Comparison of ENCODE assay signal across 17 cellular contexts in the genomic region with DNA sequence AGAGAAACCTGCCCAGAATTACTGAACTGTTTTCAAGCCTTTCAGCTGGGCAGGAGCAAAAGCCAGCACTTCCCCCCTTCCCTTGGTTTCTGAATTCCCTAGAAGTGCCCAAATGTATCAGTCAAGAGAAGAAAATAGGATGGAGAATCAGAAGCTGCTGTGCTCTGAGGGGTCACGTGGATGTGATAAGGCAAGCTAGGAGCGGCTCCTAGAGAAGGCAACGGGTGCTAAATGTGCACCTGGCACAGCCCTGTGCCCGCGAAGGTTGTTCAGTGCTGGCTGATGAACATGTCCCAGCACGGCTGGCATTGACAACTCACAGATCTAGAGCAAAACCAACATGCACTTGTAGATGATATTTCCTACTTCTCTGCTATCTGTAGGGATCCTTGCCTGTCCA. TPM values are rescaled to one million over a fixed set of nuclear protein-coding genes. Genes with fewer than 3 reads are reported as not detected.
DNase-seq lines count a peak whose midpoint lies in the region; ATAC-seq, FAIRE-seq and TF ChIP-seq lines count a peak whose summit lies in the region.
"Had no signal": no experiment of that assay in that cellular context is flagged by ENCODE, and none has a peak within 500 bp of the region (broad histone marks: within the 10 kb centered on the region; RNA-seq: fewer than 3 reads in every experiment).

No MANE protein-coding gene starts in this region.

- peaks cover 83% of the 10 kb centered on the region for H3K36me3 Mint-ChIP-seq in endodermal cell (ENCODE audit: low read depth)

- H3K79me2 ChIP-seq in HepG2 (ENCODE audit: insufficient read depth, low read length) = no peaks in the 10 kb centered on the region

- no peak overlapping the region for H3K4me3 ChIP-seq in HepG2 (replicated peaks in 1 of 3; ENCODE audit: insufficient read depth in 1 of 3, low read depth in 2 of 3, low read length in 3 of 3)
- H3K4me3 ChIP-seq in right lobe of liver = no peak overlapping the region
- H3K4me3 ChIP-seq in endodermal cell (ENCODE audit: low read length) = no peak overlapping the region
- no peak overlapping the region for H3K4me3 ChIP-seq in lung
- H3K4me3 ChIP-seq: gastrocnemius medialis had no signal

- H3K4me1 ChIP-seq in HepG2 (ENCODE audit: insufficient read depth, low read length) = peaks cover 55% of the 10 kb centered on the region
- peaks cover 0 to 31% (median 13%) of the 10 kb centered on the region in 4 donors for H3K4me1 ChIP-seq in right lobe of liver
- H3K4me1 ChIP-seq in endodermal cell (ENCODE audit: control insufficient read depth, insufficient read depth, low read length) = no peaks in the 10 kb centered on the region
- H3K4me1 ChIP-seq in lung (ENCODE audit: control insufficient read depth in 2 of 2, insufficient read depth in 2 of 2, low read length in 2 of 2) = peaks cover 0 to 3% of the 10 kb centered on the region in 2 donors
- H3K4me1 ChIP-seq: gastrocnemius medialis had no signal

- H3K27me3 ChIP-seq in HepG2 (ENCODE audit: control insufficient read depth in 1 of 2, insufficient read depth in 2 of 2, low read length in 2 of 2) (no peaks in the 10 kb centered on the region), right lobe of liver (no peaks in the 10 kb centered on the region), endodermal cell (ENCODE audit: control insufficient read depth, insufficient read depth, low read length, poor library complexity, severe bottlenecking) (no peaks in the 10 kb centered on the region), lung (ENCODE audit: control insufficient read depth, insufficient read depth) (no peaks in the 10 kb centered on the region)
- H3K27me3 ChIP-seq: gastrocnemius medialis had no signal

- in situ Hi-C loops in HepG2 (cut with HindIII; ENCODE audit: extremely low pct_ligation_motif_present, low pct_unique_long_range_greater_than_20kb) = no loop called here

- BruUV-seq in HepG2 (replicated peaks; lab: Mats Ljungman, UMichigan) = no TSS peak

- no peaks in the 10 kb centered on the region for H3K9me3 ChIP-seq in HepG2 (ENCODE audit: low read length)
- no peaks in the 10 kb centered on the region for H3K9me3 ChIP-seq in right lobe of liver
- no peaks in the 10 kb centered on the region for H3K9me3 ChIP-seq in endodermal cell (ENCODE audit: control insufficient read depth, low read length)
- H3K9me3 ChIP-seq in lung (ENCODE audit: control insufficient read depth in 2 of 2, insufficient read depth in 1 of 2, low read length in 1 of 2) = no peaks in the 10 kb centered on the region
- H3K9me3 ChIP-seq: gastrocnemius medialis had no signal

- H3K9me3 Mint-ChIP-seq in endodermal cell = no peaks in the 10 kb centered on the region
- H3K9me3 Mint-ChIP-seq: central memory CD8-positive, alpha-beta T cell had no signal

- ATAC-seq in HepG2 = no peak
- no peak for ATAC-seq in right lobe of liver
- ATAC-seq in lung (ENCODE audit: insufficient read depth, low FRiP score) = peak; percentile 4
- no peak for ATAC-seq in GM21360 (IDR thresholded peaks at IDR 0.05; ENCODE audit: unreplicated experiment)
- no peak for ATAC-seq in HG02678 (IDR thresholded peaks at IDR 0.05; ENCODE audit: unreplicated experiment)
- ATAC-seq: activated CD8-positive, alpha-beta memory T cell treated with anti-CD3 and anti-CD28 coated beads, Interleukin-2, amount 10 ng/mL, durations not matched to agents 7 days and 5 days had no signal

- no peaks in the 10 kb centered on the region for H3K27me3 Mint-ChIP-seq in endodermal cell (ENCODE audit: insufficient read depth)
- H3K27me3 Mint-ChIP-seq: activated CD8-positive, alpha-beta memory T cell treated with anti-CD3 and anti-CD28 coated beads, Interleukin-2, amount 10 ng/mL, durations not matched to agents 7 days and 5 days; central memory CD8-positive, alpha-beta T cell had no signal

- no peaks in the 10 kb centered on the region for H4K20me1 ChIP-seq in HepG2 (ENCODE audit: insufficient read depth, low read length)

- FAIRE-seq in HepG2 (lab: Jason Lieb, UNC) = no peak
- FAIRE-seq: urothelium cell line had no signal

- intact Hi-C loops in HepG2 (cut with micrococcal nuclease; ENCODE audit: unreplicated experiment) = no loop called here
- intact Hi-C loops in right lobe of liver (cut with DNase I) = no loop called here

- no peak for TF ChIP-seq CTCF in HepG2 (CRISPR knock-in tag; IDR thresholded peaks at IDR 0.05)
- TF ChIP-seq CTCF in right lobe of liver (IDR thresholded peaks at IDR 0.05) = no peak
- no peak for TF ChIP-seq CTCF in endodermal cell (conservative IDR thresholded peaks at IDR 0.05)
- TF ChIP-seq CTCF in lung (IDR thresholded peaks at IDR 0.05; ENCODE audit: control extremely low read depth, extremely low read depth) = no peak
- TF ChIP-seq CTCF in GM10248 (IDR thresholded peaks at IDR 0.05; ENCODE audit: control extremely low read depth, extremely low read depth, low read depth, missing control alignments) = no peak

- CTCF ChIA-PET in HepG2 (lab: Yijun Ruan, JAX; ENCODE audit: low intra/inter-chr PET ratio, low total read pairs) (no interaction called here), GM10248 (lab: Yijun Ruan, JAX) (interaction anchor here (0.6 kb wide), 1 partner anchor 106 kb away, joined by 3 read pairs; a partner anchor contains a TSS)

- H3K27ac ChIP-seq in HepG2 (ENCODE audit: extremely low read length, insufficient read depth, low read length) (peak overlapping the region; percentile 98), right lobe of liver (no peak overlapping the region), endodermal cell (ENCODE audit: low read depth, low read length) (no peak overlapping the region), lung (ENCODE audit: low read depth in 1 of 2, low read length in 1 of 2) (peak overlapping the region; percentile 14 to 73)

- no peak for TF ChIP-seq RAD21 in HepG2 (CRISPR knock-in tag; IDR thresholded peaks at IDR 0.05)

- TF ChIP-seq POLR2A in HepG2 (IDR thresholded peaks at IDR 0.05; ENCODE audit: insufficient read depth in 1 of 2, low read depth in 2 of 2, low read length in 2 of 2) (no peak), right lobe of liver (IDR thresholded peaks at IDR 0.05) (no peak)

- 98% methylated on average over 6 of the region's 6 CpGs for WGBS in HepG2 (ENCODE audit: low lambda C conversion rate)
- WGBS in right lobe of liver (ENCODE audit: insufficient coverage, low coverage, low lambda C conversion rate, missing lambda C conversion rate) = no CpG with 5 or more reads among the region's 6 CpGs
- WGBS in endodermal cell (ENCODE audit: insufficient coverage in 1 of 2, insufficient read length in 1 of 2), 2 experiments = 92 to 93% methylated on average over 6 of the region's 6 CpGs
- whole genome bisulfite sequencing in lung, 2 donors = 64 to 88% methylated on average over 6 of the region's 6 CpGs

- H2AFZ ChIP-seq in HepG2 (ENCODE audit: low read length) = no peak overlapping the region

- POLR2A ChIA-PET in HepG2 (lab: Yijun Ruan, JAX) = interaction anchor here (1.1 to 5.4 kb wide), 3 partner anchors 9 to 39 kb away, joined by 3 to 65 read pairs (median 52); a partner anchor contains a TSS
- POLR2A ChIA-PET in GM10248 (lab: Yijun Ruan, JAX) = no interaction called here

- H3K4me2 ChIP-seq in HepG2 (ENCODE audit: low read depth, low read length) = no peak overlapping the region

- TF ChIP-seq EP300 in HepG2 (IDR thresholded peaks at IDR 0.05; ENCODE audit: low read depth in 2 of 2, low read length in 2 of 2) (no peak), HepG2 (CRISPR knock-in tag; IDR thresholded peaks at IDR 0.05; ENCODE audit: borderline replicate concordance) (no peak)

- H3K4me3 Mint-ChIP-seq in endodermal cell = no peak overlapping the region
- H3K4me3 Mint-ChIP-seq: activated CD8-positive, alpha-beta memory T cell treated with anti-CD3 and anti-CD28 coated beads, Interleukin-2, amount 10 ng/mL, durations not matched to agents 7 days and 5 days; central memory CD8-positive, alpha-beta T cell had no signal

- peaks cover 14 to 44% of the 10 kb centered on the region in 2 experiments for H3K36me3 ChIP-seq in HepG2 (replicated peaks in 1 of 2; ENCODE audit: control insufficient read depth in 1 of 2, insufficient read depth in 2 of 2, low read length in 2 of 2)
- peaks cover 4 to 87% (median 49%) of the 10 kb centered on the region in 4 donors for H3K36me3 ChIP-seq in right lobe of liver
- peaks cover 79% of the 10 kb centered on the region for H3K36me3 ChIP-seq in endodermal cell (ENCODE audit: control insufficient read depth, insufficient read depth, low read length)
- peaks cover 36 to 64% of the 10 kb centered on the region in 2 donors for H3K36me3 ChIP-seq in lung (ENCODE audit: control insufficient read depth in 2 of 2, insufficient read depth in 2 of 2, low read length in 2 of 2)

- H3K4me1 Mint-ChIP-seq in endodermal cell = no peaks in the 10 kb centered on the region
- H3K4me1 Mint-ChIP-seq: central memory CD8-positive, alpha-beta T cell had no signal

- DNase-seq in HepG2 (ENCODE audit: low spot score) = no peak
- DNase-seq in right lobe of liver = no peak
- no peak for DNase-seq in endodermal cell
- DNase-seq in lung (ENCODE audit: low spot score) = no peak
- no peak for DNase-seq in NCI-H2029 (lab: John Stamatoyannopoulos, UW)
- DNase-seq in GM10248 (ENCODE audit: extremely low spot score) = no peak
- DNase-seq: activated CD8-positive, alpha-beta memory T cell treated with anti-CD3 and anti-CD28 coated beads, Interleukin-2, amount 10 ng/mL, durations not matched to agents 7 days and 5 days; gastrocnemius medialis; GDM1; mesenchymal stem cell; NCI-H1930; NCI-H510A; stimulated activated CD4-positive, alpha-beta T cell treated with anti-CD3 and anti-CD28 coated beads, Interleukin-4, amount 100 ng/mL, for 4 hours had no signal

- H3K9ac ChIP-seq in HepG2 (ENCODE audit: insufficient read depth, low read depth, low read length) (no peak overlapping the region), endodermal cell (ENCODE audit: extremely low read depth, low read length, poor library complexity, severe bottlenecking) (no peak overlapping the region)

- H3K27ac Mint-ChIP-seq in endodermal cell = peak overlapping the region; percentile 28

RNA-seq across cellular contexts. Expression of a gene that starts 8.3 kb away (rescaled TPM):
- total RNA-seq in HepG2 (2016; rRNA removed; fragmentation: Illumina TruSeq; extraction: Trizol) (130 and 190 TPM in 2 replicates), right lobe of liver (10 to 100 TPM; 13.2 to 28.1 (median 18.9) TPM), endodermal cell (100 to 1,000 TPM in 1 of 2 donors, 10 to 100 TPM in 1; 61.1 to 115 TPM), lung (10 to 100 TPM; 25.2 to 56.3 TPM)
- 38.0 and 40.3 TPM in 2 replicates for total RNA-seq in HepG2 (2016; cell fraction: cytosol; rRNA removed; fragmentation: Illumina TruSeq; extraction: Trizol; ENCODE audit: low read depth)
- 130 and 206 TPM in 2 replicates for total RNA-seq in HepG2 (2016; cell fraction: insoluble cytoplasmic fraction; rRNA removed; fragmentation: Illumina TruSeq; extraction: Trizol)
- total RNA-seq in HepG2 (2016; cell fraction: membrane; rRNA removed; fragmentation: Illumina TruSeq; extraction: Trizol) = 62.9 and 63.2 TPM in 2 replicates
- 52.9 and 57.8 TPM in 2 replicates for total RNA-seq in HepG2 (2016; cell fraction: nucleus; rRNA removed; fragmentation: Illumina TruSeq; extraction: Trizol)
- polyA plus RNA-seq in HepG2 (2011; rRNA removed) (57.7 and 76.3 TPM in 2 replicates), lung (10 to 100 TPM; 38.6 to 42.0 TPM)
- 64.6 and 65.8 TPM in 2 replicates for polyA plus RNA-seq in HepG2 (2011; cell fraction: cytosol; rRNA removed)
- 29.6 and 30.6 TPM in 2 replicates for polyA plus RNA-seq in HepG2 (2011; cell fraction: nucleus; rRNA removed)
- 77.8 and 90.4 TPM in 2 replicates for polyA plus RNA-seq in HepG2 (2012)
- polyA plus RNA-seq in HepG2 (2016; cell fraction: cytosol; fragmentation: Illumina TruSeq; extraction: Trizol; ENCODE audit: low read depth) = 33.8 and 36.4 TPM in 2 replicates
- polyA plus RNA-seq in HepG2 (2016; cell fraction: insoluble cytoplasmic fraction; fragmentation: Illumina TruSeq; extraction: Trizol; ENCODE audit: low read depth) = 134 and 149 TPM in 2 replicates
- polyA plus RNA-seq in HepG2 (2016; cell fraction: membrane; fragmentation: Illumina TruSeq; extraction: Trizol; ENCODE audit: low read depth) = 37.6 and 40.6 TPM in 2 replicates
- 54.7 and 59.5 TPM in 2 replicates for polyA plus RNA-seq in HepG2 (2016; cell fraction: nucleus; fragmentation: Illumina TruSeq; extraction: Trizol; ENCODE audit: insufficient read depth, low read depth)
- 28.0 and 64.6 TPM in 2 replicates for polyA minus RNA-seq in HepG2 (2011; rRNA and poly(A)+ RNA removed; ENCODE audit: low replicate concordance)
- 16.4 and 18.5 TPM in 2 replicates for polyA minus RNA-seq in HepG2 (2011; cell fraction: cytosol; rRNA and poly(A)+ RNA removed)
- 29.6 and 33.3 TPM in 2 replicates for polyA minus RNA-seq in HepG2 (2011; cell fraction: nucleus; rRNA and poly(A)+ RNA removed)
- polyA plus RNA-seq in endodermal cell (2013, experiment 1 of 2) = 29.1 TPM
- 26.7 TPM for polyA plus RNA-seq in endodermal cell (2013, experiment 2 of 2)

RNA-seq across cellular contexts. Expression of a gene that starts 8.6 kb away (rescaled TPM):
- total RNA-seq in HepG2 (2016; rRNA removed; fragmentation: Illumina TruSeq; extraction: Trizol) (291 and 394 TPM in 2 replicates), right lobe of liver (100 to 1,000 TPM in 4 of 6 experiments, 10 to 100 TPM in 2; 95.5 to 215 (median 122) TPM), endodermal cell (100 to 1,000 TPM; 260 to 512 TPM), lung (100 to 1,000 TPM; 103 to 154 TPM)
- 224 and 243 TPM in 2 replicates for total RNA-seq in HepG2 (2016; cell fraction: cytosol; rRNA removed; fragmentation: Illumina TruSeq; extraction: Trizol; ENCODE audit: low read depth)
- 284 and 404 TPM in 2 replicates for total RNA-seq in HepG2 (2016; cell fraction: insoluble cytoplasmic fraction; rRNA removed; fragmentation: Illumina TruSeq; extraction: Trizol)
- 358 and 365 TPM in 2 replicates for total RNA-seq in HepG2 (2016; cell fraction: membrane; rRNA removed; fragmentation: Illumina TruSeq; extraction: Trizol)
- total RNA-seq in HepG2 (2016; cell fraction: nucleus; rRNA removed; fragmentation: Illumina TruSeq; extraction: Trizol) = 232 and 256 TPM in 2 replicates
- polyA plus RNA-seq in HepG2 (2011; rRNA removed) (425 and 468 TPM in 2 replicates), lung (100 to 1,000 TPM; 129 to 149 TPM)
- polyA plus RNA-seq in HepG2 (2011; cell fraction: cytosol; rRNA removed) = 471 and 553 TPM in 2 replicates
- polyA plus RNA-seq in HepG2 (2011; cell fraction: nucleus; rRNA removed) = 362 and 507 TPM in 2 replicates
- 214 and 248 TPM in 2 replicates for polyA plus RNA-seq in HepG2 (2012)
- polyA plus RNA-seq in HepG2 (2016; cell fraction: cytosol; fragmentation: Illumina TruSeq; extraction: Trizol; ENCODE audit: low read depth) = 212 and 232 TPM in 2 replicates
- polyA plus RNA-seq in HepG2 (2016; cell fraction: insoluble cytoplasmic fraction; fragmentation: Illumina TruSeq; extraction: Trizol; ENCODE audit: low read depth) = 290 and 308 TPM in 2 replicates
- polyA plus RNA-seq in HepG2 (2016; cell fraction: membrane; fragmentation: Illumina TruSeq; extraction: Trizol; ENCODE audit: low read depth) = 313 and 326 TPM in 2 replicates
- 428 and 438 TPM in 2 replicates for polyA plus RNA-seq in HepG2 (2016; cell fraction: nucleus; fragmentation: Illumina TruSeq; extraction: Trizol; ENCODE audit: insufficient read depth, low read depth)
- 299 and 308 TPM in 2 replicates for polyA minus RNA-seq in HepG2 (2011; rRNA and poly(A)+ RNA removed; ENCODE audit: low replicate concordance)
- polyA minus RNA-seq in HepG2 (2011; cell fraction: cytosol; rRNA and poly(A)+ RNA removed) = 80.4 and 95.3 TPM in 2 replicates
- polyA minus RNA-seq in HepG2 (2011; cell fraction: nucleus; rRNA and poly(A)+ RNA removed) = 135 and 142 TPM in 2 replicates
- 270 TPM for polyA plus RNA-seq in endodermal cell (2013, experiment 1 of 2)
- polyA plus RNA-seq in endodermal cell (2013, experiment 2 of 2) = 248 TPM

RNA-seq across cellular contexts. Expression of a gene that starts 27.9 kb away (rescaled TPM):
- total RNA-seq in HepG2 (2016; rRNA removed; fragmentation: Illumina TruSeq; extraction: Trizol) (9.5 and 10.6 TPM in 2 replicates), right lobe of liver (10 to 100 TPM; 12.1 to 30.6 (median 19.4) TPM), endodermal cell (10 to 100 TPM; 35.7 to 68.0 TPM), lung (100 to 1,000 TPM in 1 of 2 donors, 10 to 100 TPM in 1; 38.2 to 140 TPM)
- total RNA-seq in HepG2 (2016; cell fraction: cytosol; rRNA removed; fragmentation: Illumina TruSeq; extraction: Trizol; ENCODE audit: low read depth) = 2.7 and 2.8 TPM in 2 replicates
- total RNA-seq in HepG2 (2016; cell fraction: insoluble cytoplasmic fraction; rRNA removed; fragmentation: Illumina TruSeq; extraction: Trizol) = 9.8 and 10.6 TPM in 2 replicates
- total RNA-seq in HepG2 (2016; cell fraction: membrane; rRNA removed; fragmentation: Illumina TruSeq; extraction: Trizol) = 5.0 and 5.3 TPM in 2 replicates
- 6.1 and 6.3 TPM in 2 replicates for total RNA-seq in HepG2 (2016; cell fraction: nucleus; rRNA removed; fragmentation: Illumina TruSeq; extraction: Trizol)
- polyA plus RNA-seq in HepG2 (2011; rRNA removed) (9.1 and 10.5 TPM in 2 replicates), lung (100 to 1,000 TPM; 201 to 222 TPM)
- polyA plus RNA-seq in HepG2 (2011; cell fraction: cytosol; rRNA removed) = 8.0 and 10.7 TPM in 2 replicates
- polyA plus RNA-seq in HepG2 (2011; cell fraction: nucleus; rRNA removed) = 13.2 and 17.8 TPM in 2 replicates
- 9.0 and 12.4 TPM in 2 replicates for polyA plus RNA-seq in HepG2 (2012)
- polyA plus RNA-seq in HepG2 (2016; cell fraction: cytosol; fragmentation: Illumina TruSeq; extraction: Trizol; ENCODE audit: low read depth) = 1.6 and 1.7 TPM in 2 replicates
- 8.9 and 12.5 TPM in 2 replicates for polyA plus RNA-seq in HepG2 (2016; cell fraction: insoluble cytoplasmic fraction; fragmentation: Illumina TruSeq; extraction: Trizol; ENCODE audit: low read depth)
- 3.1 and 4.4 TPM in 2 replicates for polyA plus RNA-seq in HepG2 (2016; cell fraction: membrane; fragmentation: Illumina TruSeq; extraction: Trizol; ENCODE audit: low read depth)
- polyA plus RNA-seq in HepG2 (2016; cell fraction: nucleus; fragmentation: Illumina TruSeq; extraction: Trizol; ENCODE audit: insufficient read depth, low read depth) = 17.8 and 18.0 TPM in 2 replicates
- polyA minus RNA-seq in HepG2 (2011; rRNA and poly(A)+ RNA removed; ENCODE audit: low replicate concordance) = 14.7 and 22.7 TPM in 2 replicates
- 10.0 and 10.3 TPM in 2 replicates for polyA minus RNA-seq in HepG2 (2011; cell fraction: cytosol; rRNA and poly(A)+ RNA removed)
- polyA minus RNA-seq in HepG2 (2011; cell fraction: nucleus; rRNA and poly(A)+ RNA removed) = 4.1 and 4.2 TPM in 2 replicates
- polyA plus RNA-seq in endodermal cell (2013, experiment 1 of 2) = 6.3 TPM
- polyA plus RNA-seq in endodermal cell (2013, experiment 2 of 2) = 5.6 TPM

RNA-seq across cellular contexts. Expression of a gene that starts 35.2 kb away (rescaled TPM):
- total RNA-seq in HepG2 (2016; rRNA removed; fragmentation: Illumina TruSeq; extraction: Trizol) = 84.0 and 89.7 TPM in 2 replicates
- 98.3 and 102 TPM in 2 replicates for total RNA-seq in HepG2 (2016; cell fraction: cytosol; rRNA removed; fragmentation: Illumina TruSeq; extraction: Trizol; ENCODE audit: low read depth)
- total RNA-seq in HepG2 (2016; cell fraction: insoluble cytoplasmic fraction; rRNA removed; fragmentation: Illumina TruSeq; extraction: Trizol) = 84.2 and 105 TPM in 2 replicates
- total RNA-seq in HepG2 (2016; cell fraction: membrane; rRNA removed; fragmentation: Illumina TruSeq; extraction: Trizol) = 106 and 113 TPM in 2 replicates
- total RNA-seq in HepG2 (2016; cell fraction: nucleus; rRNA removed; fragmentation: Illumina TruSeq; extraction: Trizol) = 42.1 and 43.4 TPM in 2 replicates
- 287 and 302 TPM in 2 replicates for polyA plus RNA-seq in HepG2 (2011; rRNA removed)
- 405 and 458 TPM in 2 replicates for polyA plus RNA-seq in HepG2 (2011; cell fraction: cytosol; rRNA removed)
- 151 and 164 TPM in 2 replicates for polyA plus RNA-seq in HepG2 (2011; cell fraction: nucleus; rRNA removed)
- polyA plus RNA-seq in HepG2 (2012) = 75.2 and 129 TPM in 2 replicates
- polyA plus RNA-seq in HepG2 (2016; cell fraction: cytosol; fragmentation: Illumina TruSeq; extraction: Trizol; ENCODE audit: low read depth) = 86.1 and 87.7 TPM in 2 replicates
- 98.5 and 104 TPM in 2 replicates for polyA plus RNA-seq in HepG2 (2016; cell fraction: insoluble cytoplasmic fraction; fragmentation: Illumina TruSeq; extraction: Trizol; ENCODE audit: low read depth)
- 96.1 and 98.2 TPM in 2 replicates for polyA plus RNA-seq in HepG2 (2016; cell fraction: membrane; fragmentation: Illumina TruSeq; extraction: Trizol; ENCODE audit: low read depth)
- 57.2 and 57.4 TPM in 2 replicates for polyA plus RNA-seq in HepG2 (2016; cell fraction: nucleus; fragmentation: Illumina TruSeq; extraction: Trizol; ENCODE audit: insufficient read depth, low read depth)
- 93.0 and 145 TPM in 2 replicates for polyA minus RNA-seq in HepG2 (2011; rRNA and poly(A)+ RNA removed; ENCODE audit: low replicate concordance)
- polyA minus RNA-seq in HepG2 (2011; cell fraction: cytosol; rRNA and poly(A)+ RNA removed) = 36.8 and 41.7 TPM in 2 replicates
- 37.5 and 38.8 TPM in 2 replicates for polyA minus RNA-seq in HepG2 (2011; cell fraction: nucleus; rRNA and poly(A)+ RNA removed)
- 100 to 1,000 TPM in 2 of 6 experiments, 10 to 100 TPM in 4; 47.6 to 189 (median 70.5) TPM for total RNA-seq in right lobe of liver
- total RNA-seq in endodermal cell = 100 to 1,000 TPM; 141 to 257 TPM
- polyA plus RNA-seq in endodermal cell (2013, experiment 1 of 2) = 219 TPM
- 218 TPM for polyA plus RNA-seq in endodermal cell (2013, experiment 2 of 2)
- total RNA-seq in lung = 100 to 1,000 TPM in 1 of 2 donors, 10 to 100 TPM in 1; 92.9 to 196 TPM
- 100 to 1,000 TPM; 370 to 437 TPM for polyA plus RNA-seq in lung

RNA-seq across cellular contexts. Expression of a gene that starts 35.4 kb away (rescaled TPM):
- not detected in 2 replicates for total RNA-seq in HepG2 (2016; rRNA removed; fragmentation: Illumina TruSeq; extraction: Trizol)
- not detected in 2 replicates for total RNA-seq in HepG2 (2016; cell fraction: cytosol; rRNA removed; fragmentation: Illumina TruSeq; extraction: Trizol; ENCODE audit: low read depth)
- total RNA-seq in HepG2 (2016; cell fraction: insoluble cytoplasmic fraction; rRNA removed; fragmentation: Illumina TruSeq; extraction: Trizol) = not detected in 2 replicates
- not detected in 2 replicates for total RNA-seq in HepG2 (2016; cell fraction: membrane; rRNA removed; fragmentation: Illumina TruSeq; extraction: Trizol)
- not detected in 2 replicates for total RNA-seq in HepG2 (2016; cell fraction: nucleus; rRNA removed; fragmentation: Illumina TruSeq; extraction: Trizol)
- not detected in 2 replicates for polyA plus RNA-seq in HepG2 (2011; rRNA removed)
- polyA plus RNA-seq in HepG2 (2011; cell fraction: cytosol; rRNA removed) = not detected in 2 replicates
- polyA plus RNA-seq in HepG2 (2011; cell fraction: nucleus; rRNA removed) = not detected in 2 replicates
- polyA plus RNA-seq in HepG2 (2012) = not detected in 2 replicates
- not detected in 2 replicates for polyA plus RNA-seq in HepG2 (2016; cell fraction: cytosol; fragmentation: Illumina TruSeq; extraction: Trizol; ENCODE audit: low read depth)
- not detected in 2 replicates for polyA plus RNA-seq in HepG2 (2016; cell fraction: insoluble cytoplasmic fraction; fragmentation: Illumina TruSeq; extraction: Trizol; ENCODE audit: low read depth)
- polyA plus RNA-seq in HepG2 (2016; cell fraction: membrane; fragmentation: Illumina TruSeq; extraction: Trizol; ENCODE audit: low read depth) = not detected in 2 replicates
- polyA plus RNA-seq in HepG2 (2016; cell fraction: nucleus; fragmentation: Illumina TruSeq; extraction: Trizol; ENCODE audit: insufficient read depth, low read depth) = not detected in 2 replicates
- not detected in 2 replicates for polyA minus RNA-seq in HepG2 (2011; rRNA and poly(A)+ RNA removed; ENCODE audit: low replicate concordance)
- polyA minus RNA-seq in HepG2 (2011; cell fraction: cytosol; rRNA and poly(A)+ RNA removed) = not detected in 2 replicates
- polyA minus RNA-seq in HepG2 (2011; cell fraction: nucleus; rRNA and poly(A)+ RNA removed) = not detected in 2 replicates
- total RNA-seq in right lobe of liver = not detected
- not detected for total RNA-seq in endodermal cell
- polyA plus RNA-seq in endodermal cell (2013, experiment 1 of 2) = not detected
- not detected for polyA plus RNA-seq in endodermal cell (2013, experiment 2 of 2)
- not detected for total RNA-seq in lung
- not detected for polyA plus RNA-seq in lung
- total RNA-seq: activated CD8-positive, alpha-beta memory T cell treated with anti-CD3 and anti-CD28 coated beads, Interleukin-2, amount 10 ng/mL, durations not matched to agents 7 days and 5 days; gastrocnemius medialis had no signal

Comparison
In these comparisons a context has a peak if more than half of its experiments do, and no peak if none do; other contexts are left out.
1. H3K27ac ChIP-seq: peak in HepG2 (single experiment) and lung (2 of 2); none in right lobe of liver (0 of 3) and endodermal cell (single experiment).